Comparison of ENCODE assay signal across 10 cellular contexts in genomic region chr17:74326506-74326905, GRCh38. TPM values are rescaled to one million over a fixed set of nuclear protein-coding genes. Genes with fewer than 3 reads are reported as not detected.
A peak's percentile ranks its signal among the peaks of the same experiment; 100 is the strongest.
DNase-seq lines count a peak whose midpoint lies in the region; ATAC-seq and TF ChIP-seq lines count a peak whose summit lies in the region.
"Had no signal": no experiment of that assay in that cellular context is flagged by ENCODE, and none has a peak within 500 bp of the region (broad histone marks: within the 10 kb centered on the region; RNA-seq: fewer than 3 reads in every experiment).

No MANE protein-coding gene starts in this region.

- in situ Hi-C loops in transverse colon (cut with MboI; ENCODE audit: low pct_ligation_motif_present in 1 of 4, low pct_unique_long_range_greater_than_20kb in 1 of 4, low sequenced_read_pairs in 3 of 4) = no loop called here

- DNase-seq in heart left ventricle (no peak), Right ventricle myocardium superior (no peak), transverse colon (no peak), HEK293T (ENCODE audit: extremely low spot score) (no peak), hypothalamus (lab: John Stamatoyannopoulos, UW) (no peak)
- no peak for DNase-seq in central memory CD8-positive, alpha-beta T cell (ENCODE audit: low spot score in 2 of 2)

- WGBS in heart left ventricle, 4 donors = 31 to 46% (median 38%) methylated on average over 6 to 10 of the region's 10 CpGs
- 23% methylated on average over 9 of the region's 10 CpGs; no CpG with 5 or more reads in 1 of the 2 donors for WGBS in transverse colon (ENCODE audit: low coverage in 1 of 2), 2 donors

- ATAC-seq in heart left ventricle (no peak), Right ventricle myocardium superior (ENCODE audit: poor library complexity) (no peak), GM21528 (IDR thresholded peaks at IDR 0.05; ENCODE audit: low FRiP score, unreplicated experiment) (no peak)
- no peak for ATAC-seq in central memory CD8-positive, alpha-beta T cell (replicated peaks; ENCODE audit: extremely low read depth, poor library complexity, severe bottlenecking)

- H3K9ac ChIP-seq in mucosa of stomach (ENCODE audit: low read length) = peak overlapping the region; percentile 28
- H3K9ac ChIP-seq: KMS-11 had no signal

- H3K4me3 Mint-ChIP-seq in central memory CD8-positive, alpha-beta T cell = peak overlapping the region; percentile 48

- H3K27me3 Mint-ChIP-seq in central memory CD8-positive, alpha-beta T cell = no peaks in the 10 kb centered on the region

- H3K27me3 ChIP-seq in heart left ventricle (peaks cover 0 to 18% (median 0%) of the 10 kb centered on the region in 9 donors), mucosa of stomach (ENCODE audit: control insufficient read depth, insufficient read depth, low read length) (peaks cover 39% of the 10 kb centered on the region), transverse colon (peaks cover 38% of the 10 kb centered on the region)

- H3K4me1 ChIP-seq in heart left ventricle (peaks cover 7 to 30% (median 15%) of the 10 kb centered on the region in 12 donors), mucosa of stomach (ENCODE audit: control insufficient read depth, insufficient read depth, low read length) (peaks cover 8% of the 10 kb centered on the region), transverse colon (peaks cover 0 to 21% (median 13%) of the 10 kb centered on the region in 4 donors)

- TF ChIP-seq EP300 in transverse colon (IDR thresholded peaks at IDR 0.05; ENCODE audit: low read depth) = no peak

- peaks cover 2% of the 10 kb centered on the region for H3K36me3 Mint-ChIP-seq in central memory CD8-positive, alpha-beta T cell (ENCODE audit: insufficient read depth)

- H3K27ac Mint-ChIP-seq in central memory CD8-positive, alpha-beta T cell (ENCODE audit: low read depth) = peak overlapping the region; percentile 14

- no peaks in the 10 kb centered on the region for H3K9me3 Mint-ChIP-seq in central memory CD8-positive, alpha-beta T cell

- H3K27ac ChIP-seq in heart left ventricle = no peak overlapping the region
- H3K27ac ChIP-seq in transverse colon = no peak overlapping the region
- H3K27ac ChIP-seq: KMS-11 had no signal

- TF ChIP-seq CTCF in heart left ventricle (IDR thresholded peaks at IDR 0.05) = no peak
- TF ChIP-seq CTCF in transverse colon (IDR thresholded peaks at IDR 0.05) = no peak

- H3K9me3 ChIP-seq in heart left ventricle (no peaks in the 10 kb centered on the region), mucosa of stomach (ENCODE audit: control insufficient read depth, low read length) (no peaks in the 10 kb centered on the region), transverse colon (no peaks in the 10 kb centered on the region)

- peaks cover 23% of the 10 kb centered on the region for H3K4me1 Mint-ChIP-seq in central memory CD8-positive, alpha-beta T cell

- H3K36me3 ChIP-seq in heart left ventricle (no peaks in the 10 kb centered on the region), mucosa of stomach (ENCODE audit: control insufficient read depth, insufficient read depth, low read length) (no peaks in the 10 kb centered on the region), transverse colon (no peaks in the 10 kb centered on the region)

- H3K4me3 ChIP-seq in heart left ventricle (peak overlapping the region in 11 of 12 donors; percentile 43 to 61 (median 52)), mucosa of stomach (ENCODE audit: low read length) (no peak overlapping the region), transverse colon (peak overlapping the region in 3 of 4 donors; percentile 17 to 44 (median 30))

- TF ChIP-seq POLR2A in heart left ventricle (IDR thresholded peaks at IDR 0.05) (no peak), transverse colon (IDR thresholded peaks at IDR 0.05) (no peak)

- CTCF ChIA-PET in HEK293T (lab: Yijun Ruan, JAX) = no interaction called here

- intact Hi-C loops in heart left ventricle (cut with DNase I) = no loop called here
- intact Hi-C loops in Right ventricle myocardium superior (cut with DNase I) = no loop called here
- intact Hi-C loops in transverse colon (cut with DNase I; ENCODE audit: low total_unique reads) = no loop called here

- POLR2A ChIA-PET in HEK293T (lab: Yijun Ruan, JAX) = no interaction called here

TF ChIP-seq in HEK293T, 16 proteins besides CTCF, POLR2A, EP300 and RAD21:
- no peak for TF ChIP-seq SP1 (IDR thresholded peaks at IDR 0.05)
- no peak for TF ChIP-seq L3MBTL2 (conservative IDR thresholded peaks at IDR 0.05)
- no peak for TF ChIP-seq HDGF (IDR thresholded peaks at IDR 0.05; ENCODE audit: borderline replicate concordance)
- TF ChIP-seq TARDBP (IDR thresholded peaks at IDR 0.05) = no peak
- TF ChIP-seq PKNOX1 (IDR thresholded peaks at IDR 0.05) = no peak
- TF ChIP-seq CTBP1 (IDR thresholded peaks at IDR 0.05; ENCODE audit: borderline replicate concordance) = no peak
- no peak for TF ChIP-seq ZNF384 (IDR thresholded peaks at IDR 0.05)

RNA-seq across cellular contexts. Expression of gene KIF19, which starts 0.5 kb away (rescaled TPM):
- 1 to 10 TPM in 1 of 9 donors, under 1 TPM in 6, not detected in 2; 0.12 to 3.0 (median 0.19) TPM for total RNA-seq in heart left ventricle
- under 1 TPM; 0.18 to 0.46 TPM for polyA plus RNA-seq in heart left ventricle
- 0.22 TPM for total RNA-seq in Right ventricle myocardium superior
- 1 to 10 TPM; 1.4 to 4.4 (median 1.8) TPM for total RNA-seq in transverse colon
- total RNA-seq: H4 had no signal

RNA-seq across cellular contexts. Expression of gene BTBD17, which starts 35.2 kb away (rescaled TPM):
- total RNA-seq in heart left ventricle (not detected), Right ventricle myocardium superior (not detected), transverse colon (not detected)
- not detected for polyA plus RNA-seq in heart left ventricle
- total RNA-seq: H4 had no signal

RNA-seq across cellular contexts. Expression of gene GPR142, which starts 40.8 kb away (rescaled TPM):
- not detected for total RNA-seq in heart left ventricle
- polyA plus RNA-seq in heart left ventricle = not detected
- not detected for total RNA-seq in Right ventricle myocardium superior
- total RNA-seq in transverse colon = under 1 TPM in 1 of 4 donors, not detected in 3; 0.48 TPM
- total RNA-seq: H4 had no signal

RNA-seq across cellular contexts. Expression of gene DNAI2, which starts 52.5 kb away (rescaled TPM):
- total RNA-seq in heart left ventricle = not detected
- not detected for polyA plus RNA-seq in heart left ventricle
- total RNA-seq in Right ventricle myocardium superior = not detected
- not detected for total RNA-seq in transverse colon
- total RNA-seq: H4 had no signal
